Comparison of ENCODE assay signal across 8 cellular contexts in the genomic region with DNA sequence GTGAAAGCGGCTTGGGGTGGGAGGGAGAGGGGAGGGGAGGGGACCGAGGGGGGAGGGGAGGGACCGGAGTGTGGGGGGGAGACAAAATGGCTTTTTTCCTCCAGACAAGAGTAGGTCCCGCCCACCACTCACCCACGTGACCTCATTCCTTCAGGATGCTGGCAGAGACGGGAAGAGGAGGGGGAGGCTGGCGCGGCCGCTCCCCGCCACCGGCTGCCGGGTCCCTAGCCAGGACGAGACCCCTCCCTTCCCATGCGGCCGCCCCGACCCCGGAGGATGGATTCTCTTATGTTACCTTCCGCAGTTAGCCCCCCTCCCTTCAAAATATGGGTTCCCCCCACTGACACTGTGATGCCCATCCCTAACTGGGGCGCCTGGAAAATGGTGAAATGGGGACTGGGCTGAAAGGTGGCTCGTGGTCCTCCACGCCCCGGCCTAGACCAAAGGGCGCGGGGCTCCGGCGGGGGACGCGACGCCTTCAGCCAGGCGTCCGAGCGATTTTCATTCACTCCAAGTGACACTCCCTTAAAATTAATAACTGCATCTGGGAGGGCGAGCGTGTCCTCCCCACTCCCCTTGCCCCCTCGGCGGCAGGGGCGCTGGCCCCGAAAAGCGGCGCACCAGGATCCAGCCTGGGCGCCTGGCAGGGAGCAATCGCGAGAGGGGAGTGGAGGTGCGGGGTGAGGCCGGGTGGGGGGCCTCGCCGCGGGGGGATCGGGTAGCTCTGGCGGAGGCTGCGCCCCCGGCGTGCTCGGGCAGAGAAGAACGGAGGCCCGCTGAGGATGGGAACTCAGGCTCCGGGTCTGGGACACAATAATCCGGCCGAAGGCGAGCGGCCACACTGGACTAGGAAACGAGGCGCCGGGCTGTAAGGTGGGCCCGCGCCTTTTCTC. TPM values are rescaled to one million over a fixed set of nuclear protein-coding genes. Genes with fewer than 3 reads are reported as not detected.
DNase-seq lines count a peak whose midpoint lies in the region; ATAC-seq and TF ChIP-seq lines count a peak whose summit lies in the region.

A gene (minus strand): TSS at position 8 of the 893 bp plus-strand sequence. CDS start 7,934 bp downstream, outside the sequence.

- WGBS in mesenchymal stem cell: under 1% methylated on average over 44 of the region's 66 CpGs
- WGBS in thymus: 2% methylated on average over 66 of the region's 66 CpGs

- peaks cover 5% of the 10 kb centered on the region for H3K79me1 ChIP-seq in mesenchymal stem cell (replicated peaks; ENCODE audit: low read length, poor library complexity, severe bottlenecking)

- no peak for ATAC-seq in GM21360 (IDR thresholded peaks at IDR 0.05; ENCODE audit: unreplicated experiment)

- H3K36me3 ChIP-seq in SU-DHL-6 (ENCODE audit: low read length): no peaks in the 10 kb centered on the region
- peaks cover under 1 to 11% of the 10 kb centered on the region in 2 experiments for H3K36me3 ChIP-seq in mesenchymal stem cell (ENCODE audit: control insufficient read depth in 1 of 2, insufficient read depth in 2 of 2, low read depth in 1 of 2, low read length in 2 of 2)
- H3K36me3 ChIP-seq in thymus (ENCODE audit: control insufficient read depth, insufficient read depth): no peaks in the 10 kb centered on the region

- peak within 1 kb of the TSS; percentile 45 for H3K9ac ChIP-seq in SU-DHL-6 (ENCODE audit: low read length)
- H3K9ac ChIP-seq in mesenchymal stem cell (ENCODE audit: low read length): peak within 1 kb of the TSS; percentile 95

- peak within 1 kb of the TSS in 1 of 2 experiments; percentile 94 for H3K23ac ChIP-seq in mesenchymal stem cell (ENCODE audit: low read length in 2 of 2)

- 0 out of 2 replicates have a peak, but pooled peaks cover 9% of the 10 kb centered on the region for H3F3A ChIP-seq in SU-DHL-6 (ENCODE audit: insufficient read depth)

- no peaks in the 10 kb centered on the region for H3K9me2 ChIP-seq in SU-DHL-6 (replicated peaks; ENCODE audit: insufficient read depth, low read length)

- no peak within 1 kb of the TSS for H2AK5ac ChIP-seq in mesenchymal stem cell (ENCODE audit: low read length, severe bottlenecking)

- no peaks in the 10 kb centered on the region for H3K9me3 ChIP-seq in SU-DHL-6 (ENCODE audit: insufficient read depth, low read length)
- H3K9me3 ChIP-seq in mesenchymal stem cell (ENCODE audit: control insufficient read depth, low read length): no peaks in the 10 kb centered on the region
- no peaks in the 10 kb centered on the region for H3K9me3 ChIP-seq in thymus (ENCODE audit: control insufficient read depth)

- H3K27me3 ChIP-seq in SU-DHL-6 (ENCODE audit: low read length) (no peaks in the 10 kb centered on the region), mesenchymal stem cell (ENCODE audit: control insufficient read depth in 1 of 2, insufficient read depth in 1 of 2, low read length in 2 of 2) (no peaks in the 10 kb centered on the region), thymus (ENCODE audit: control insufficient read depth, insufficient read depth) (peaks cover 46% of the 10 kb centered on the region)

- H4K91ac ChIP-seq in mesenchymal stem cell (ENCODE audit: low read length): peak within 1 kb of the TSS; percentile 91

- H3K4me2 ChIP-seq in SU-DHL-6 (ENCODE audit: low read depth, low read length, poor library complexity, severe bottlenecking): peak within 1 kb of the TSS; percentile 58
- peak within 1 kb of the TSS; percentile 97 for H3K4me2 ChIP-seq in mesenchymal stem cell (ENCODE audit: low read length, poor library complexity, severe bottlenecking)

- H3K4me3 ChIP-seq in SU-DHL-6 (ENCODE audit: insufficient read depth, low read length, poor library complexity, severe bottlenecking) (peak within 1 kb of the TSS; percentile 48), mesenchymal stem cell (ENCODE audit: insufficient read depth in 1 of 2, low read depth in 1 of 2, low read length in 2 of 2) (peak within 1 kb of the TSS; percentile 95 to 96), thymus (ENCODE audit: low read length) (peak within 1 kb of the TSS; percentile 38)

- peak within 1 kb of the TSS; percentile 86 for H2BK120ac ChIP-seq in mesenchymal stem cell (ENCODE audit: low read depth, low read length)

- peak within 1 kb of the TSS; percentile 92 for H4K8ac ChIP-seq in mesenchymal stem cell (ENCODE audit: low read length)

- H2BK12ac ChIP-seq in mesenchymal stem cell (ENCODE audit: low read length in 2 of 2): peak within 1 kb of the TSS; percentile 47 to 84

- peak within 1 kb of the TSS; percentile 91 to 96 for H3K18ac ChIP-seq in mesenchymal stem cell (ENCODE audit: low read depth in 1 of 2, low read length in 2 of 2)

- no peaks in the 10 kb centered on the region for H4K20me1 ChIP-seq in SU-DHL-6 (ENCODE audit: low read depth, low read length)

- H2BK15ac ChIP-seq in mesenchymal stem cell (ENCODE audit: low read depth, poor library complexity, severe bottlenecking): peak within 1 kb of the TSS; percentile 99

- peak; percentile 94 for DNase-seq in EL
- DNase-seq in NCI-H1092 (lab: John Stamatoyannopoulos, UW): peak; percentile 91
- peak; percentile 78 for DNase-seq in epidermal melanocyte (ENCODE audit: insufficient read length, low spot score)
- peak; percentile 91 for DNase-seq in mesenchymal stem cell
- DNase-seq in stimulated activated CD4-positive, alpha-beta T cell treated with anti-CD3 and anti-CD28 coated beads, Interleukin-12 subunit alpha, Interleukin-12 subunit beta, amount 100 ng/mL, for 4 hours: no peak

- H3K27ac ChIP-seq in SU-DHL-6 (ENCODE audit: low read depth, low read length) (no peak within 1 kb of the TSS), mesenchymal stem cell (ENCODE audit: low read length, poor library complexity, severe bottlenecking) (peak within 1 kb of the TSS; percentile 8), thymus (ENCODE audit: low read depth) (peak within 1 kb of the TSS; percentile 47)

- peaks cover 10% of the 10 kb centered on the region for H3K79me2 ChIP-seq in SU-DHL-6 (ENCODE audit: insufficient read depth, low read length)

- H2BK5ac ChIP-seq in mesenchymal stem cell (ENCODE audit: low read depth, low read length, poor library complexity, severe bottlenecking): no peak within 1 kb of the TSS

- H3K4ac ChIP-seq in mesenchymal stem cell (ENCODE audit: low read depth in 1 of 2, low read length in 2 of 2): peak within 1 kb of the TSS; percentile 90 to 98

- H2AFZ ChIP-seq in SU-DHL-6 (ENCODE audit: low read depth, low read length, severe bottlenecking) (peak within 1 kb of the TSS; percentile 15), mesenchymal stem cell (ENCODE audit: low read depth, low read length) (peak within 1 kb of the TSS; percentile 44)

- H3K4me1 ChIP-seq in mesenchymal stem cell (ENCODE audit: control insufficient read depth, insufficient read depth, low read depth, low read length) (peaks cover 48% of the 10 kb centered on the region), thymus (ENCODE audit: control insufficient read depth, insufficient read depth, low read length) (peaks cover 30% of the 10 kb centered on the region)

- no peak for TF ChIP-seq CTCF in SU-DHL-6 (IDR thresholded peaks at IDR 0.05; ENCODE audit: insufficient read depth, low read length, poor library complexity, severe bottlenecking)

- H3K14ac ChIP-seq in mesenchymal stem cell (ENCODE audit: low read length in 2 of 2): peak within 1 kb of the TSS in 1 of 2 experiments; percentile 89

RNA-seq across cellular contexts. Expression of the gene that starts here (rescaled TPM):
- polyA plus RNA-seq in mesenchymal stem cell (2013, experiment 1 of 2): 50.8 TPM
- 51.3 TPM for polyA plus RNA-seq in mesenchymal stem cell (2013, experiment 2 of 2)
- polyA plus RNA-seq in thymus: 12.6 TPM

Comparison
In these comparisons a context has a peak if more than half of its experiments do, and no peak if none do; other contexts are left out.
1. H3K4me3 ChIP-seq: peak in every context shown above with its lines; median percentile 96 in mesenchymal stem cell; 48 in SU-DHL-6; 38 in thymus.